ENCODE assay signal across 9 cellular contexts in genomic region chr4:184039963-184040383, GRCh38.
A peak's percentile ranks its signal among the peaks of the same experiment; 100 is the strongest.
DNase-seq lines count a peak whose midpoint lies in the region; ATAC-seq, FAIRE-seq and TF ChIP-seq lines count a peak whose summit lies in the region.
"Had no signal": no experiment of that assay in that cellular context is flagged by ENCODE, and none has a peak within 500 bp of the region (broad histone marks: within the 10 kb centered on the region; RNA-seq: fewer than 3 reads in every experiment).

No MANE protein-coding gene starts in this region.

- no peaks in the 10 kb centered on the region for H4K20me1 ChIP-seq in H1 (replicated peaks in 1 of 2; ENCODE audit: control insufficient read depth in 1 of 2, insufficient read depth in 2 of 2, low read length in 2 of 2)

- TF ChIP-seq CTCF in H1 (IDR thresholded peaks at IDR 0.05; ENCODE audit: control extremely low read depth in 1 of 3, insufficient read depth in 1 of 3, low read depth in 1 of 3, low read length in 3 of 3), result peak in 1 of 3 experiments; percentile 1; a peak in 1 of 4 replicates
- TF ChIP-seq CTCF in mucosa of descending colon (IDR thresholded peaks at IDR 0.05), result no peak
- TF ChIP-seq CTCF in A673 (conservative IDR thresholded peaks at IDR 0.05; ENCODE audit: low read depth, low read length), result no peak

- TF ChIP-seq RAD21 in H1 (IDR thresholded peaks at IDR 0.05 in 1 of 2, conservative IDR thresholded peaks at IDR 0.05 in 1 of 2; ENCODE audit: low read depth in 2 of 2, low read length in 2 of 2), result no peak

- peak; percentile 16 for ATAC-seq in mucosa of descending colon
- ATAC-seq in HG03469 (IDR thresholded peaks at IDR 0.05; ENCODE audit: unreplicated experiment), result no peak
- no peak for ATAC-seq in HG02763 (IDR thresholded peaks at IDR 0.05; ENCODE audit: unreplicated experiment)

- 20% methylated on average over 22 of the region's 22 CpGs; no CpG with 5 or more reads in 1 of the 2 experiments for WGBS in H1 (ENCODE audit: extremely low coverage in 1 of 2, insufficient coverage in 1 of 2, insufficient read length in 1 of 2, insufficient replicate concordance in 2 of 2, low coverage in 1 of 2, low lambda C conversion rate in 2 of 2, missing lambda C conversion rate in 1 of 2), 2 experiments

- no peaks in the 10 kb centered on the region for H3K79me1 ChIP-seq in H1 (ENCODE audit: low read depth, low read length)

- H2BK5ac ChIP-seq in H1 (ENCODE audit: low read depth, low read length), result no peak overlapping the region; the same call in 1 of the 2 replicates

- intact Hi-C loops in mucosa of descending colon (cut with DNase I, micrococcal nuclease), result no loop called here
- intact Hi-C loops in A673 (cut with micrococcal nuclease; ENCODE audit: unreplicated experiment), result no loop called here

- no peak overlapping the region; the same call in 1 of the 2 replicates for H2BK15ac ChIP-seq in H1 (ENCODE audit: low read length)

- H3K36me3 ChIP-seq in H1 (ENCODE audit: control insufficient read depth in 2 of 4, insufficient read depth in 4 of 4, low read length in 3 of 4) (no peaks in the 10 kb centered on the region), mucosa of descending colon (ENCODE audit: low read depth) (no peaks in the 10 kb centered on the region), A673 (ENCODE audit: insufficient read depth, low read length, poor library complexity, severe bottlenecking) (no peaks in the 10 kb centered on the region)

- no peak overlapping the region for H3K23ac ChIP-seq in H1 (ENCODE audit: insufficient read length)

- H2BK12ac ChIP-seq in H1 (ENCODE audit: low read depth, low read length), result peak overlapping the region; percentile 75; the same call in 1 of the 2 replicates

- no peak overlapping the region for H2BK20ac ChIP-seq in H1 (ENCODE audit: low read length)

- no peak overlapping the region for H2AK5ac ChIP-seq in H1 (ENCODE audit: low read depth, low read length)

- in situ Hi-C loops in KBM-7 (cut with MboI; ENCODE audit: low pct_unique_long_range_greater_than_20kb, low sequenced_read_pairs), result no loop called here

- no peak overlapping the region for H3K56ac ChIP-seq in H1 (replicated peaks; ENCODE audit: insufficient read length, low read depth, low read length)

- BruUV-seq in A673 (replicated peaks; lab: Mats Ljungman, UMichigan), result no TSS peak

- H4K5ac ChIP-seq in H1 (ENCODE audit: insufficient read length, low read depth, low read length), result no peak overlapping the region

- H3K9me3 ChIP-seq in H1 (ENCODE audit: insufficient read depth in 2 of 2, low read depth in 1 of 2, low read length in 1 of 2), result peaks cover 0 to 6% of the 10 kb centered on the region in 2 experiments; a peak in 1 of 4 replicates
- H3K9me3 ChIP-seq in mucosa of descending colon, result no peaks in the 10 kb centered on the region
- H3K9me3 ChIP-seq in A673 (ENCODE audit: low read depth, low read length, poor library complexity, severe bottlenecking), result no peaks in the 10 kb centered on the region

- H3K4ac ChIP-seq in H1 (replicated peaks; ENCODE audit: insufficient read length, low read depth, low read length), result no peak overlapping the region

- peak overlapping the region; percentile 93 for H2AFZ ChIP-seq in H1 (ENCODE audit: low read length)

- peak; percentile 31 for DNase-seq in stimulated activated CD4-positive, alpha-beta T cell treated with anti-CD3 and anti-CD28 coated beads, Interleukin-1b, Interleukin-23, amount 100 ng/mL, for 48 hours
- DNase-seq in stimulated activated CD4-positive, alpha-beta T cell treated with anti-CD3 and anti-CD28 coated beads, Interleukin-4, amount 100 ng/mL, for 4 hours, result no peak
- DNase-seq in H1 (ENCODE audit: low read depth in 1 of 2, low spot score in 2 of 2), result peak in 1 of 2 experiments; percentile 58
- DNase-seq in mucosa of descending colon, result no peak
- DNase-seq in KBM-7, result no peak
- DNase-seq in A673 (ENCODE audit: low spot score), result no peak
- DNase-seq: CD8-positive, alpha-beta memory T cell had no signal

- H2BK120ac ChIP-seq in H1 (replicated peaks; ENCODE audit: low read depth, low read length), result no peak overlapping the region

- CTCF ChIA-PET in H1 (lab: Charles Lee; ENCODE audit: partially characterized antibody) (interaction anchor here (0.6 to 3.4 kb wide), 4 partner anchors 11 to 185 kb away, joined by 3 to 13 read pairs (median 4); no protein-coding TSS in a partner anchor), A673 (lab: Charles Lee) (no interaction called here)

- no peak for TF ChIP-seq POLR2A in H1 (IDR thresholded peaks at IDR 0.05; ENCODE audit: control extremely low read depth in 1 of 2, low read depth in 2 of 2, low read length in 2 of 2)

- H3K27ac ChIP-seq in H1 (ENCODE audit: low read depth, low read length), result no peak overlapping the region
- no peak overlapping the region for H3K27ac ChIP-seq in A673 (ENCODE audit: low read depth, low read length, poor library complexity, severe bottlenecking)

- no peak overlapping the region; a peak in 2 of 7 replicates for H3K9ac ChIP-seq in H1 (replicated peaks in 1 of 4; ENCODE audit: extremely low read depth in 1 of 4, low read depth in 3 of 4, low read length in 3 of 4)

- peak overlapping the region; percentile 83; the same call in 1 of the 2 replicates for H4K8ac ChIP-seq in H1 (ENCODE audit: extremely low read depth, insufficient read depth, low read length)

- no peak overlapping the region for H3K14ac ChIP-seq in H1 (ENCODE audit: insufficient read length)

- H3K4me3 ChIP-seq in H1 (ENCODE audit: extremely low read depth in 1 of 4, insufficient read depth in 2 of 4, low read depth in 3 of 4, low read length in 4 of 4) (peak overlapping the region in 3 of 4 experiments; percentile 5 to 52 (median 16); a peak in 4 of 8 replicates), mucosa of descending colon (no peak overlapping the region), A673 (ENCODE audit: low read depth, low read length, poor library complexity, severe bottlenecking) (no peak overlapping the region)

- no peak for TF ChIP-seq EP300 in H1 (IDR thresholded peaks at IDR 0.05; ENCODE audit: borderline replicate concordance in 1 of 2, low read depth in 2 of 2, low read length in 2 of 2)

- H4K91ac ChIP-seq in H1 (replicated peaks; ENCODE audit: insufficient read length, low read length), result no peak overlapping the region

- H3K4me1 ChIP-seq in H1 (replicated peaks in 1 of 4; ENCODE audit: control insufficient read depth in 3 of 4, insufficient read depth in 4 of 4, low read length in 3 of 4) (peaks cover 0 to 5% (median 2%) of the 10 kb centered on the region in 4 experiments; a peak in 3 of 7 replicates), mucosa of descending colon (ENCODE audit: low read depth) (no peaks in the 10 kb centered on the region), A673 (ENCODE audit: insufficient read depth, low read length, poor library complexity, severe bottlenecking) (no peaks in the 10 kb centered on the region)

- no peaks in the 10 kb centered on the region for H3K79me2 ChIP-seq in H1 (ENCODE audit: control insufficient read depth in 1 of 2, insufficient read depth in 2 of 2, low read length in 2 of 2)

- H3K23me2 ChIP-seq in H1 (ENCODE audit: low read depth, low read length), result peaks cover 2% of the 10 kb centered on the region; the same call in 1 of the 2 replicates

- POLR2A ChIA-PET in H1 (lab: Charles Lee; ENCODE audit: partially characterized antibody) (interaction anchor here (0.7 kb wide), 1 partner anchor 9 kb away, joined by 3 read pairs; no protein-coding TSS in a partner anchor), A673 (lab: Charles Lee; ENCODE audit: low non-redundant PET) (no interaction called here)

- H3K4me2 ChIP-seq in H1 (ENCODE audit: insufficient read depth in 1 of 2, low read depth in 2 of 2, low read length in 2 of 2), result peak overlapping the region; percentile 57 to 58

- H3K18ac ChIP-seq in H1 (ENCODE audit: extremely low read depth, low read length), result no peak overlapping the region; the same call in 1 of the 2 replicates

- no peak for FAIRE-seq in H1 (lab: Jason Lieb, UNC)

- H3K27me3 ChIP-seq in H1 (replicated peaks in 1 of 4; ENCODE audit: control insufficient read depth in 3 of 4, extremely low read depth in 1 of 4, insufficient read depth in 3 of 4, low read length in 3 of 4), result peaks cover 1 to 17% (median 10%) of the 10 kb centered on the region in 4 experiments; a peak in 6 of 7 replicates
- no peaks in the 10 kb centered on the region for H3K27me3 ChIP-seq in A673 (replicated peaks; ENCODE audit: insufficient read depth, low read depth, low read length, poor library complexity)

TF ChIP-seq in H1, 55 proteins besides CTCF, POLR2A, EP300 and RAD21:
- peak; percentile 73 for TF ChIP-seq MAX (IDR thresholded peaks at IDR 0.05)
- TF ChIP-seq EZH2 (IDR thresholded peaks at IDR 0.05; ENCODE audit: low read depth, low read length, severe bottlenecking), result peak; percentile 31
- no peak for TF ChIP-seq KDM5A (IDR thresholded peaks at IDR 0.05; ENCODE audit: low read length)
- no peak for TF ChIP-seq GABPA (IDR thresholded peaks at IDR 0.05; ENCODE audit: borderline replicate concordance, insufficient read depth, low read length)
- TF ChIP-seq TBP (IDR thresholded peaks at IDR 0.05; ENCODE audit: low read depth, low read length), result no peak
- TF ChIP-seq CHD1 (IDR thresholded peaks at IDR 0.05; ENCODE audit: low read depth, low read length), result no peak
- no peak for TF ChIP-seq SP1 (IDR thresholded peaks at IDR 0.05; ENCODE audit: low read depth, low read length)
- peak; percentile 67 for TF ChIP-seq E2F6 (IDR thresholded peaks at IDR 0.05)
- TF ChIP-seq MAFK (IDR thresholded peaks at IDR 0.05; ENCODE audit: low read depth, low read length), result no peak
- TF ChIP-seq BRCA1 (IDR thresholded peaks at IDR 0.05; ENCODE audit: low read depth, low read length), result no peak

Comparison
In these comparisons a context has a peak if more than half of its experiments do, and no peak if none do; other contexts are left out.
1. H3K4me3 ChIP-seq: peak in H1 (3 of 4); none in mucosa of descending colon (single experiment) and A673 (single experiment).